ENCODE assay signal across 18 cellular contexts in genomic region chr9:133361507-133362092, GRCh38. TPM values are rescaled to one million over a fixed set of nuclear protein-coding genes. Genes with fewer than 3 reads are reported as not detected.
DNase-seq lines count a peak whose midpoint lies in the region; ATAC-seq, FAIRE-seq and TF ChIP-seq lines count a peak whose summit lies in the region.
"Had no signal": no experiment of that assay in that cellular context is flagged by ENCODE, and none has a peak within 500 bp of the region (broad histone marks: within the 10 kb centered on the region; RNA-seq: fewer than 3 reads in every experiment).

No MANE protein-coding gene starts in this region.

- no peak overlapping the region for H3K4ac ChIP-seq in H9 (ENCODE audit: low read depth, low read length)

- H3K9ac ChIP-seq in H9 (ENCODE audit: extremely low read depth, insufficient read length, low read length): no peak overlapping the region
- no peak overlapping the region for H3K9ac ChIP-seq in astrocyte (ENCODE audit: low read length)
- H3K9ac ChIP-seq: parathyroid adenoma had no signal

- H3K27me3 ChIP-seq in CD4-positive, alpha-beta memory T cell (ENCODE audit: insufficient read depth, low read length): no peaks in the 10 kb centered on the region
- no peaks in the 10 kb centered on the region for H3K27me3 ChIP-seq in H9 (ENCODE audit: insufficient read depth, low read length)
- H3K27me3 ChIP-seq in astrocyte (ENCODE audit: insufficient read depth, low read length): no peaks in the 10 kb centered on the region

- no peak overlapping the region for H3K14ac ChIP-seq in H9 (ENCODE audit: insufficient read depth, low read length)

- H2AFZ ChIP-seq in H9 (ENCODE audit: low read length) (no peak overlapping the region), astrocyte (ENCODE audit: low read depth, low read length) (no peak overlapping the region)
- H2AFZ ChIP-seq: parathyroid adenoma had no signal

- no peak overlapping the region for H4K5ac ChIP-seq in H9 (ENCODE audit: insufficient read length, low read depth, low read length)

- no peak overlapping the region for H3K23ac ChIP-seq in H9 (ENCODE audit: insufficient read length, low read depth, low read length)

- peaks cover 71% of the 10 kb centered on the region for H3K36me3 ChIP-seq in CD4-positive, alpha-beta memory T cell (ENCODE audit: insufficient read depth, low read length)
- peaks cover 53% of the 10 kb centered on the region for H3K36me3 ChIP-seq in astrocyte (ENCODE audit: insufficient read depth, low read length)

- H2AK5ac ChIP-seq in H9 (ENCODE audit: insufficient read length, low read length): no peak overlapping the region

- no peak overlapping the region for H3K18ac ChIP-seq in H9 (ENCODE audit: insufficient read length, low read depth, low read length)

- no peak overlapping the region for H3K56ac ChIP-seq in H9 (ENCODE audit: insufficient read length, low read depth, low read length)

- H2BK12ac ChIP-seq in H9 (ENCODE audit: insufficient read length, low read depth, low read length): no peak overlapping the region

- no peak overlapping the region for H2BK120ac ChIP-seq in H9 (ENCODE audit: low read depth, low read length, poor library complexity, severe bottlenecking)

- peaks cover 30 to 67% of the 10 kb centered on the region in 2 donors for H3K36me3 Mint-ChIP-seq in CD4-positive, alpha-beta memory T cell
- H3K36me3 Mint-ChIP-seq in H9 (ENCODE audit: insufficient read depth in 1 of 3, low read depth in 3 of 3) (peaks cover 27 to 86% (median 81%) of the 10 kb centered on the region in 3 experiments; a peak in 6 of 7 replicates), astrocyte (ENCODE audit: low read depth, unreplicated experiment) (peaks cover 11% of the 10 kb centered on the region), natural killer cell (peaks cover 7% of the 10 kb centered on the region)

- no peak for FAIRE-seq in astrocyte (lab: Jason Lieb, UNC)
- FAIRE-seq: frontal cortex had no signal

- H3K4me3 Mint-ChIP-seq in CD4-positive, alpha-beta memory T cell: no peak overlapping the region
- H3K4me3 Mint-ChIP-seq in H9 (no peak overlapping the region), astrocyte (ENCODE audit: unreplicated experiment) (no peak overlapping the region), natural killer cell (no peak overlapping the region)

- no peak overlapping the region for H2BK20ac ChIP-seq in H9 (ENCODE audit: low read depth, low read length, poor library complexity, severe bottlenecking)

- H3K27ac ChIP-seq in CD4-positive, alpha-beta memory T cell (ENCODE audit: low read depth, low read length): no peak overlapping the region
- no peak overlapping the region for H3K27ac ChIP-seq in H9 (ENCODE audit: insufficient read length, low read depth, low read length)
- no peak overlapping the region for H3K27ac ChIP-seq in astrocyte (ENCODE audit: low read depth, low read length)
- H3K27ac ChIP-seq: epithelial cell of prostate, parathyroid adenoma had no signal

- no CpG with 5 or more reads among the region's 13 CpGs for WGBS in H9 (ENCODE audit: extremely low coverage, insufficient read length, low lambda C conversion rate)

- CTCF ChIA-PET in CD4-positive, alpha-beta memory T cell (lab: Charles Lee; ENCODE audit: partially characterized antibody): interaction anchor here (3.7 kb wide), 1 partner anchor 10 kb away, joined by 20 read pairs; no protein-coding TSS in a partner anchor

- no peak overlapping the region for H4K8ac ChIP-seq in H9 (replicated peaks; ENCODE audit: insufficient read length, low read depth, low read length)

- ATAC-seq in natural killer cell: no peak
- ATAC-seq in GM21390 (IDR thresholded peaks at IDR 0.05; ENCODE audit: unreplicated experiment): no peak

- H3K27me3 Mint-ChIP-seq in CD4-positive, alpha-beta memory T cell: no peaks in the 10 kb centered on the region
- no peaks in the 10 kb centered on the region; the same call in 1 of the 2 replicates for H3K27me3 Mint-ChIP-seq in H9 (ENCODE audit: low read depth)
- no peaks in the 10 kb centered on the region for H3K27me3 Mint-ChIP-seq in astrocyte (ENCODE audit: low read depth, unreplicated experiment)
- H3K27me3 Mint-ChIP-seq in natural killer cell (ENCODE audit: low read depth in 2 of 2): no peaks in the 10 kb centered on the region

- H3K79me2 ChIP-seq in H9 (ENCODE audit: insufficient read depth, low read length): no peaks in the 10 kb centered on the region; the same call in 1 of the 2 replicates
- H3K79me2 ChIP-seq in astrocyte (ENCODE audit: insufficient read depth, low read length): peaks cover 92% of the 10 kb centered on the region

- no peak overlapping the region for H4K91ac ChIP-seq in H9 (ENCODE audit: insufficient read length, low read depth, low read length)

- H3K27ac Mint-ChIP-seq in CD4-positive, alpha-beta memory T cell: peak overlapping the region in 4 of 7 donors; percentile 30 to 76 (median 54)
- H3K27ac Mint-ChIP-seq in H9 (peak overlapping the region in 2 of 3 experiments; percentile 60 to 70; a peak in 5 of 7 replicates), astrocyte (ENCODE audit: unreplicated experiment) (peak overlapping the region; percentile 75), natural killer cell (peak overlapping the region; percentile 29 to 64)

- POLR2A ChIA-PET in CD4-positive, alpha-beta memory T cell (lab: Charles Lee; ENCODE audit: partially characterized antibody): interaction anchor here (1.4 to 18.7 kb wide), 4 partner anchors 9 to 12 kb away, joined by 4 to 437 read pairs (median 226); partner anchors contain the start of genes MED22, RPL7A, STKLD1 and SURF1

- H3K4me2 ChIP-seq in H9 (ENCODE audit: insufficient read depth, insufficient read length, low read length) (no peak overlapping the region), astrocyte (ENCODE audit: low read length) (no peak overlapping the region)

- intact Hi-C loops in CD4-positive, alpha-beta memory T cell (cut with micrococcal nuclease): no loop called here
- intact Hi-C loops in natural killer cell (cut with micrococcal nuclease): no loop called here

- peaks cover 0 to 2% (median 0%) of the 10 kb centered on the region in 8 donors for H3K9me3 Mint-ChIP-seq in CD4-positive, alpha-beta memory T cell
- H3K9me3 Mint-ChIP-seq in H9 (no peaks in the 10 kb centered on the region), astrocyte (ENCODE audit: unreplicated experiment) (no peaks in the 10 kb centered on the region), natural killer cell (no peaks in the 10 kb centered on the region)

- H3K23me2 ChIP-seq in H9 (ENCODE audit: insufficient read length, low read depth, low read length, poor library complexity, severe bottlenecking): peaks cover 10% of the 10 kb centered on the region

- H3K9me3 ChIP-seq in CD4-positive, alpha-beta memory T cell (ENCODE audit: control insufficient read depth in 1 of 2, low read length in 2 of 2): no peaks in the 10 kb centered on the region
- H3K9me3 ChIP-seq in H9 (ENCODE audit: control insufficient read depth, low read depth, low read length) (no peaks in the 10 kb centered on the region), astrocyte (ENCODE audit: insufficient read depth, low read depth, low read length) (no peaks in the 10 kb centered on the region)

- H2BK15ac ChIP-seq in H9 (ENCODE audit: low read depth, low read length): no peak overlapping the region

- H3T11ph ChIP-seq in H9 (ENCODE audit: low read length): no peak overlapping the region

- H4K20me1 ChIP-seq in H9 (ENCODE audit: control insufficient read depth, insufficient read depth, insufficient read length) (no peaks in the 10 kb centered on the region), astrocyte (ENCODE audit: insufficient read depth, low read length) (peaks cover 94% of the 10 kb centered on the region)

- peak in 1 of 5 donors; percentile 13 for DNase-seq in CD4-positive, alpha-beta memory T cell
- DNase-seq in H9: no peak
- DNase-seq in astrocyte (ENCODE audit: low read depth): no peak
- no peak for DNase-seq in natural killer cell
- no peak for DNase-seq in NCI-H748 treated with DMSO at 0.1 percent for 48 hours (lab: John Stamatoyannopoulos, UW)
- no peak for DNase-seq in HUDEP-2 (lab: John Stamatoyannopoulos, UW; ENCODE audit: unreplicated experiment in 76 of 76)
- DNase-seq: activated CD4-positive, alpha-beta T cell treated with anti-CD3 and anti-CD28 coated beads, Interleukin-2, amount 50 U/mL, for 1 hour; activated effector memory CD4-positive, alpha-beta T cell treated with anti-CD3 and anti-CD28 coated beads, Interleukin-2, amount 50 U/mL, for 16 hours; DMS53; HCEC 1CT; Karpas-422; NCI-H1105 treated with DMSO at 0.1 percent for 48 hours; NCI-H2171; stimulated activated CD4-positive, alpha-beta T cell treated with anti-CD3 and anti-CD28 coated beads, Interleukin-2, amount 100 ng/mL, for 48 hours had no signal

- H3K4me3 ChIP-seq in CD4-positive, alpha-beta memory T cell (ENCODE audit: low read length in 2 of 2): no peak overlapping the region
- H3K4me3 ChIP-seq in astrocyte (ENCODE audit: insufficient read depth, low read depth, low read length): no peak overlapping the region

- peaks cover 26% of the 10 kb centered on the region for H3K4me1 ChIP-seq in CD4-positive, alpha-beta memory T cell (ENCODE audit: insufficient read depth, low read length)
- H3K4me1 ChIP-seq in H9 (ENCODE audit: insufficient read depth, low read length): no peaks in the 10 kb centered on the region
- H3K4me1 ChIP-seq in astrocyte (ENCODE audit: insufficient read depth, low read length): peaks cover 9% of the 10 kb centered on the region

- TF ChIP-seq CTCF in H9 (conservative IDR thresholded peaks at IDR 0.05) (no peak), astrocyte (IDR thresholded peaks at IDR 0.05; ENCODE audit: insufficient read depth, low read depth, low read length) (no peak), natural killer cell (IDR thresholded peaks at IDR 0.05) (no peak)

- H3K4me1 Mint-ChIP-seq in CD4-positive, alpha-beta memory T cell: peaks cover 18 to 36% (median 25%) of the 10 kb centered on the region in 4 donors
- H3K4me1 Mint-ChIP-seq in H9 (peaks cover 8 to 10% of the 10 kb centered on the region in 2 experiments), astrocyte (ENCODE audit: low read depth, unreplicated experiment) (peaks cover 31% of the 10 kb centered on the region), natural killer cell (peaks cover 21 to 44% of the 10 kb centered on the region in 2 donors)

- peaks cover 3% of the 10 kb centered on the region for H3K79me1 ChIP-seq in H9 (ENCODE audit: insufficient read depth, low read depth, low read length, poor library complexity, severe bottlenecking)

- H2BK5ac ChIP-seq in H9 (ENCODE audit: insufficient read length, low read length): no peak overlapping the region

RNA-seq across cellular contexts. Expression of gene SURF2, which starts 5.2 kb away (rescaled TPM):
- 10 to 100 TPM; 19.5 to 19.8 TPM for total RNA-seq in CD4-positive, alpha-beta memory T cell
- 10 to 100 TPM; 29.7 to 46.7 TPM for polyA plus RNA-seq in CD4-positive, alpha-beta memory T cell
- total RNA-seq in H9 (2021) (44.4 and 46.1 TPM in 2 replicates), astrocyte (18.8 and 20.0 TPM in 2 replicates), natural killer cell (10 to 100 TPM; 14.3 to 14.9 (median 14.7) TPM)

RNA-seq across cellular contexts. Expression of gene SURF1, which starts 5.3 kb away (rescaled TPM):
- total RNA-seq in CD4-positive, alpha-beta memory T cell: 10 to 100 TPM; 54.3 to 61.1 TPM
- 100 to 1,000 TPM; 105 to 114 TPM for polyA plus RNA-seq in CD4-positive, alpha-beta memory T cell
- total RNA-seq in H9 (2021): 43.3 and 46.8 TPM in 2 replicates
- 35.7 and 35.9 TPM in 2 replicates for total RNA-seq in astrocyte
- 10 to 100 TPM; 35.6 to 44.4 (median 37.2) TPM for total RNA-seq in natural killer cell

RNA-seq across cellular contexts. Expression of gene RPL7A, which starts 13.6 kb away (rescaled TPM):
- total RNA-seq in CD4-positive, alpha-beta memory T cell: 1,000 to 10,000 TPM; 2,104 to 2,268 TPM
- polyA plus RNA-seq in CD4-positive, alpha-beta memory T cell: 1,000 to 10,000 TPM in 1 of 2 donors, 100 to 1,000 TPM in 1; 794 to 1,144 TPM
- total RNA-seq in H9 (2021): 2,874 and 2,895 TPM in 2 replicates
- 1,213 and 1,364 TPM in 2 replicates for total RNA-seq in astrocyte
- 1,000 to 10,000 TPM; 1,409 to 1,616 (median 1,600) TPM for total RNA-seq in natural killer cell

RNA-seq across cellular contexts. Expression of gene MED22, which starts 13.7 kb away (rescaled TPM):
- 10 to 100 TPM; 40.2 to 42.8 TPM for total RNA-seq in CD4-positive, alpha-beta memory T cell
- 10 to 100 TPM in 1 of 2 donors, 1 to 10 TPM in 1; 8.1 to 16.0 TPM for polyA plus RNA-seq in CD4-positive, alpha-beta memory T cell
- total RNA-seq in H9 (2021) (60.1 and 63.7 TPM in 2 replicates), astrocyte (25.2 and 28.8 TPM in 2 replicates), natural killer cell (10 to 100 TPM; 23.8 to 37.0 (median 28.1) TPM)

RNA-seq across cellular contexts. Expression of gene SURF4, which starts 14.3 kb away (rescaled TPM):
- 100 to 1,000 TPM; 103 to 110 TPM for total RNA-seq in CD4-positive, alpha-beta memory T cell
- polyA plus RNA-seq in CD4-positive, alpha-beta memory T cell: 100 to 1,000 TPM; 156 to 264 TPM
- total RNA-seq in H9 (2021) (146 and 148 TPM in 2 replicates), astrocyte (338 and 374 TPM in 2 replicates), natural killer cell (100 to 1,000 TPM; 111 to 135 (median 114) TPM)
